In the genomic region with DNA sequence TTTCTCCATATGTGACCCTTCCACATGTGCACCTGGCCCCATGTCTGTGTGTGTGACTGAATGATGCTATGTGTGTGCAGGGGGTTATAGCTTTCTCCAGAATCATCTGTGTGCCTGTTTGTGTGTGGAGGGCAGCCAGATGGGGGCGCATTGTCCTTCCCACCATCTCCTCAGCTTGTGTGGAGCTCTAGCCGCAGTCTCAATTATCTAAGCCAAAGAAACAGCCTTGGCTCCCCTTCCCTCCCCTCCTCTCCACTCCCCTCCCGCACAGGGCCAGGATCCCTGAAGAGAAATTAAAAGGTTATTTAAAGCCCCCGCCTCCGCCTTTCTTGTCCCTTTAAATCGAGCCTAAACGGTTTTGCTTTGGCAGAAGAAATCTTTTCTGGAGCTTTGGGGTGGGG, we compare ENCODE assay signal across 11 cellular contexts. TPM values are rescaled to one million over a fixed set of nuclear protein-coding genes. Genes with fewer than 3 reads are reported as not detected.
DNase-seq lines count a peak whose midpoint lies in the region; ATAC-seq, FAIRE-seq and TF ChIP-seq lines count a peak whose summit lies in the region.
"Had no signal": no experiment of that assay in that cellular context is flagged by ENCODE, and none has a peak within 500 bp of the region (broad histone marks: within the 10 kb centered on the region; RNA-seq: fewer than 3 reads in every experiment).

No MANE protein-coding gene starts in this region.

- CTCF ChIA-PET in H1 (lab: Charles Lee; ENCODE audit: partially characterized antibody) = interaction anchor here (0.7 to 35.6 kb wide), 27 partner anchors 8 to 944 kb away, joined by 3 to 1068 read pairs (median 7); partner anchors contain the start of gene KNCN

- 0% methylated on average over 2 of the region's 7 CpGs; no CpG with 5 or more reads in 1 of the 2 experiments for WGBS in H1 (ENCODE audit: extremely low coverage in 1 of 2, insufficient coverage in 1 of 2, insufficient read length in 1 of 2, insufficient replicate concordance in 2 of 2, low coverage in 1 of 2, low lambda C conversion rate in 2 of 2, missing lambda C conversion rate in 1 of 2), 2 experiments

- no peak overlapping the region for H3K23ac ChIP-seq in H1 (ENCODE audit: insufficient read length)

- peaks cover 86 to 100% (median 97%) of the 10 kb centered on the region in 4 experiments for H3K27me3 ChIP-seq in H1 (replicated peaks in 1 of 4; ENCODE audit: control insufficient read depth in 3 of 4, extremely low read depth in 1 of 4, insufficient read depth in 3 of 4, low read length in 3 of 4)

- no peaks in the 10 kb centered on the region for H3K9me3 ChIP-seq in H1 (ENCODE audit: insufficient read depth in 2 of 2, low read depth in 1 of 2, low read length in 1 of 2)
- H3K9me3 ChIP-seq: transverse colon had no signal

- TF ChIP-seq EP300 in H1 (IDR thresholded peaks at IDR 0.05; ENCODE audit: borderline replicate concordance in 1 of 2, low read depth in 2 of 2, low read length in 2 of 2) = no peak

- peaks cover 5 to 26% of the 10 kb centered on the region in 2 experiments for H4K20me1 ChIP-seq in H1 (replicated peaks in 1 of 2; ENCODE audit: control insufficient read depth in 1 of 2, insufficient read depth in 2 of 2, low read length in 2 of 2)

- H3K4ac ChIP-seq in H1 (replicated peaks; ENCODE audit: insufficient read length, low read depth, low read length) = no peak overlapping the region

- no peak for ATAC-seq in GM18505 (IDR thresholded peaks at IDR 0.05; ENCODE audit: unreplicated experiment)

- no peak for TF ChIP-seq POLR2A in H1 (IDR thresholded peaks at IDR 0.05; ENCODE audit: control extremely low read depth in 1 of 2, low read depth in 2 of 2, low read length in 2 of 2)
- TF ChIP-seq POLR2A in GM18505 (IDR thresholded peaks at IDR 0.05; ENCODE audit: borderline replicate concordance, extremely low read depth, insufficient read depth, insufficient read length) = no peak

- POLR2A ChIA-PET in H1 (lab: Charles Lee; ENCODE audit: partially characterized antibody) = interaction anchor here (0.6 to 2.5 kb wide), 8 partner anchors 8 to 59 kb away, joined by 3 to 9 read pairs (median 5); no protein-coding TSS in a partner anchor

- no peak overlapping the region for H3K14ac ChIP-seq in H1 (ENCODE audit: insufficient read length)

- H2BK20ac ChIP-seq in H1 (ENCODE audit: low read length) = no peak overlapping the region

- no peak overlapping the region for H4K91ac ChIP-seq in H1 (replicated peaks; ENCODE audit: insufficient read length, low read length)

- peaks cover 14% of the 10 kb centered on the region; the same call in 1 of the 2 replicates for H3K23me2 ChIP-seq in H1 (ENCODE audit: low read depth, low read length)

- no peaks in the 10 kb centered on the region for H3K79me1 ChIP-seq in H1 (ENCODE audit: low read depth, low read length)

- H3K56ac ChIP-seq in H1 (replicated peaks; ENCODE audit: insufficient read length, low read depth, low read length) = no peak overlapping the region

- H2AK5ac ChIP-seq in H1 (ENCODE audit: low read depth, low read length) = no peak overlapping the region

- H3K79me2 ChIP-seq in H1 (ENCODE audit: control insufficient read depth in 1 of 2, insufficient read depth in 2 of 2, low read length in 2 of 2) = no peaks in the 10 kb centered on the region

- peak; percentile 29 for DNase-seq in stimulated activated CD4-positive, alpha-beta T cell treated with anti-CD3 and anti-CD28 coated beads, Interleukin-15, amount 100 ng/mL, for 24 hours
- DNase-seq in stimulated activated CD4-positive, alpha-beta T cell treated with anti-CD3 and anti-CD28 coated beads, Interleukin-12 subunit alpha, Interleukin-12 subunit beta, amount 100 ng/mL, for 4 hours = no peak
- peak; percentile 11 for DNase-seq in NCI-H345 treated with DMSO at 0.1 percent for 48 hours (lab: John Stamatoyannopoulos, UW; ENCODE audit: unreplicated experiment)
- DNase-seq in H1 (ENCODE audit: low read depth in 1 of 2, low spot score in 2 of 2) = peak in 1 of 2 experiments; percentile 69
- DNase-seq in activated CD8-positive, alpha-beta memory T cell treated with anti-CD3 and anti-CD28 coated beads, Interleukin-2, amount 50 U/mL, for 4 hours = no peak
- DNase-seq in COR-L47 (lab: John Stamatoyannopoulos, UW) = no peak
- no peak for DNase-seq in OCI-M2 (lab: John Stamatoyannopoulos, UW; ENCODE audit: unreplicated experiment)
- DNase-seq: cerebellar nuclear complex, transverse colon had no signal

- peak overlapping the region in 1 of 2 experiments; percentile 81; a peak in 1 of 4 replicates for H3K4me2 ChIP-seq in H1 (ENCODE audit: insufficient read depth in 1 of 2, low read depth in 2 of 2, low read length in 2 of 2)

- peak; percentile 59 to 61 for TF ChIP-seq RAD21 in H1 (IDR thresholded peaks at IDR 0.05 in 1 of 2, conservative IDR thresholded peaks at IDR 0.05 in 1 of 2; ENCODE audit: low read depth in 2 of 2, low read length in 2 of 2)

- peak in 2 of 3 experiments; percentile 68 to 76; a peak in 3 of 4 replicates for TF ChIP-seq CTCF in H1 (IDR thresholded peaks at IDR 0.05; ENCODE audit: control extremely low read depth in 1 of 3, insufficient read depth in 1 of 3, low read depth in 1 of 3, low read length in 3 of 3)

- H2BK12ac ChIP-seq in H1 (ENCODE audit: low read depth, low read length) = no peak overlapping the region

- peak overlapping the region in 1 of 4 experiments; percentile 41; a peak in 2 of 8 replicates for H3K4me3 ChIP-seq in H1 (ENCODE audit: extremely low read depth in 1 of 4, insufficient read depth in 2 of 4, low read depth in 3 of 4, low read length in 4 of 4)
- H3K4me3 ChIP-seq: lung, transverse colon had no signal

- no peak overlapping the region; the same call in 1 of the 2 replicates for H4K8ac ChIP-seq in H1 (ENCODE audit: extremely low read depth, insufficient read depth, low read length)

- H3K27ac ChIP-seq in H1 (ENCODE audit: low read depth, low read length) = no peak overlapping the region
- H3K27ac ChIP-seq: transverse colon had no signal

- no peak overlapping the region for H4K5ac ChIP-seq in H1 (ENCODE audit: insufficient read length, low read depth, low read length)

- H2AFZ ChIP-seq in H1 (ENCODE audit: low read length) = no peak overlapping the region

- no peak overlapping the region for H3K9ac ChIP-seq in H1 (replicated peaks in 1 of 4; ENCODE audit: extremely low read depth in 1 of 4, low read depth in 3 of 4, low read length in 3 of 4)

- no peak overlapping the region for H3K18ac ChIP-seq in H1 (ENCODE audit: extremely low read depth, low read length)

- peak; percentile 57 for FAIRE-seq in H1 (lab: Jason Lieb, UNC)

- H2BK120ac ChIP-seq in H1 (replicated peaks; ENCODE audit: low read depth, low read length) = no peak overlapping the region

- H2BK5ac ChIP-seq in H1 (ENCODE audit: low read depth, low read length) = no peak overlapping the region

- H2BK15ac ChIP-seq in H1 (ENCODE audit: low read length) = no peak overlapping the region

- no peaks in the 10 kb centered on the region; a peak in 1 of 8 replicates for H3K36me3 ChIP-seq in H1 (ENCODE audit: control insufficient read depth in 2 of 4, insufficient read depth in 4 of 4, low read length in 3 of 4)
- H3K36me3 ChIP-seq: transverse colon had no signal

- peaks cover 14 to 42% (median 36%) of the 10 kb centered on the region in 4 experiments for H3K4me1 ChIP-seq in H1 (replicated peaks in 1 of 4; ENCODE audit: control insufficient read depth in 3 of 4, insufficient read depth in 4 of 4, low read length in 3 of 4)

TF ChIP-seq in H1, 55 proteins besides CTCF, POLR2A, EP300 and RAD21 (continues in another document):
- TF ChIP-seq NANOG (IDR thresholded peaks at IDR 0.05; ENCODE audit: insufficient read depth, low read depth, low read length, poor library complexity, severe bottlenecking) = no peak
- no peak for TF ChIP-seq BRCA1 (IDR thresholded peaks at IDR 0.05; ENCODE audit: low read depth, low read length)
- TF ChIP-seq RNF2 (IDR thresholded peaks at IDR 0.05; ENCODE audit: borderline replicate concordance, low read depth, low read length, missing control alignments, poor library complexity, severe bottlenecking) = no peak
- no peak for TF ChIP-seq ASH2L (IDR thresholded peaks at IDR 0.05; ENCODE audit: low read length)
- no peak for TF ChIP-seq CEBPB (IDR thresholded peaks at IDR 0.05; ENCODE audit: low read depth, low read length)

RNA-seq across cellular contexts. Expression of gene DMBX1, which starts 1.8 kb away (rescaled TPM):
- total RNA-seq in H1 (2021; fragmentation: NEBNext Ultra II Directional; extraction: Animal tissue kit (Norgen Biotek cat#: 25700)) = 0.30 TPM in 1 of 2 replicates, not detected in the other
- 0.23 and 0.36 TPM in 2 replicates for polyA plus RNA-seq in H1 (2011; rRNA removed)
- polyA plus RNA-seq in H1 (2011; cell fraction: cytosol; rRNA removed) = 0.26 TPM
- polyA plus RNA-seq in H1 (2011; cell fraction: nucleus; rRNA removed) = 0.53 TPM
- polyA plus RNA-seq in H1 (2012, experiment 1 of 2) = 0.24 to 0.30 TPM (median 0.27 TPM) in 4 replicates
- 0.12 TPM for polyA plus RNA-seq in H1 (2012, experiment 2 of 2)
- 0.06 TPM for polyA plus RNA-seq in H1 (2013, experiment 1 of 2)
- polyA plus RNA-seq in H1 (2013, experiment 2 of 2) = 0.09 TPM
- 0.07 and 0.41 TPM in 2 replicates for polyA minus RNA-seq in H1 (2011; rRNA and poly(A)+ RNA removed)
- 0.51 TPM for polyA minus RNA-seq in H1 (2011; cell fraction: cytosol; rRNA and poly(A)+ RNA removed)
- polyA minus RNA-seq in H1 (2011; cell fraction: nucleus; rRNA and poly(A)+ RNA removed) = 0.20 TPM
- total RNA-seq: transverse colon had no signal

Comparison
In these comparisons a context has a peak if more than half of its experiments do, and no peak if none do; other contexts are left out.
1. DNase-seq: peak in stimulated activated CD4-positive, alpha-beta T cell treated with anti-CD3 and anti-CD28 coated beads, Interleukin-15, amount 100 ng/mL, for 24 hours (single experiment) and NCI-H345 treated with DMSO at 0.1 percent for 48 hours (single experiment); none in stimulated activated CD4-positive, alpha-beta T cell treated with anti-CD3 and anti-CD28 coated beads, Interleukin-12 subunit alpha, Interleukin-12 subunit beta, amount 100 ng/mL, for 4 hours (single experiment), activated CD8-positive, alpha-beta memory T cell treated with anti-CD3 and anti-CD28 coated beads, Interleukin-2, amount 50 U/mL, for 4 hours (single experiment), COR-L47 (single experiment) and OCI-M2 (single experiment).